ENCODE assay signal across 14 cellular contexts in genomic region chr1:207804746-207805468, GRCh38. TPM values are rescaled to one million over a fixed set of nuclear protein-coding genes. Genes with fewer than 3 reads are reported as not detected.
DNase-seq lines count a peak whose midpoint lies in the region; ATAC-seq and TF ChIP-seq lines count a peak whose summit lies in the region.
"Had no signal": no experiment of that assay in that cellular context is flagged by ENCODE, and none has a peak within 500 bp of the region (broad histone marks: within the 10 kb centered on the region; RNA-seq: fewer than 3 reads in every experiment).

No MANE protein-coding gene starts in this region.

- peaks cover 49% of the 10 kb centered on the region for H3K36me3 Mint-ChIP-seq in activated CD4-positive, alpha-beta T cell treated with anti-CD3 and anti-CD28 coated beads, Interleukin-2, amount 10 ng/mL, durations not matched to agents 24 days and 14 days (ENCODE audit: low read depth)
- peaks cover 19 to 43% of the 10 kb centered on the region in 2 donors for H3K36me3 Mint-ChIP-seq in naive B cell
- H3K36me3 Mint-ChIP-seq in activated naive CD8-positive, alpha-beta T cell treated with anti-CD3 and anti-CD28 coated beads for 36 hours: peaks cover 26% of the 10 kb centered on the region

- H3K27ac ChIP-seq in breast epithelium: peak overlapping the region; percentile 40 to 73
- H3K27ac ChIP-seq in temporal lobe (ENCODE audit: low read depth, low read length): peak overlapping the region; percentile 93
- H3K27ac ChIP-seq: VCaP had no signal

- no peak for TF ChIP-seq CTCF in breast epithelium (IDR thresholded peaks at IDR 0.05)

- ATAC-seq in naive B cell (ENCODE audit: low read depth in 2 of 2): no peak

- in situ Hi-C loops in ACHN (cut with HindIII; ENCODE audit: low pct_ligation_motif_present, low pct_unique_long_range_greater_than_20kb, low sequenced_read_pairs): no loop called here

- intact Hi-C loops in activated CD4-positive, alpha-beta T cell treated with anti-CD3 and anti-CD28 coated beads, Interleukin-2, amount 10 ng/mL, durations not matched to agents 24 days and 14 days (cut with micrococcal nuclease): no loop called here
- intact Hi-C loops in breast epithelium (cut with DNase I; ENCODE audit: low total_unique reads): no loop called here

- DNase-seq in activated CD4-positive, alpha-beta T cell treated with anti-CD3 and anti-CD28 coated beads, Interleukin-2, amount 10 ng/mL, durations not matched to agents 24 days and 14 days: peak; percentile 48
- DNase-seq in activated CD4-positive, alpha-beta T cell treated with anti-CD3 and anti-CD28 coated beads for 48 hours: no peak
- DNase-seq in breast epithelium (ENCODE audit: low spot score in 2 of 2) (no peak), naive B cell (no peak), NOMO-1 treated with dmso at 0.1 percent for 144 hours (lab: John Stamatoyannopoulos, UW; ENCODE audit: unreplicated experiment) (no peak), ACHN (no peak)
- no peak for DNase-seq in activated naive CD8-positive, alpha-beta T cell treated with anti-CD3 and anti-CD28 coated beads for 36 hours
- DNase-seq: activated effector memory CD4-positive, alpha-beta T cell treated with Interleukin-2 at 50 U/mL for 16 hours; DMS53; NCI-H146; stimulated activated CD4-positive, alpha-beta T cell treated with anti-CD3 and anti-CD28 coated beads, Interleukin-4, amount 100 ng/mL, for 4 hours; testis had no signal

- H3K4me1 Mint-ChIP-seq in activated CD4-positive, alpha-beta T cell treated with anti-CD3 and anti-CD28 coated beads, Interleukin-2, amount 10 ng/mL, durations not matched to agents 24 days and 14 days: peaks cover 30% of the 10 kb centered on the region
- H3K4me1 Mint-ChIP-seq in naive B cell: peaks cover 43 to 55% (median 50%) of the 10 kb centered on the region in 3 donors
- H3K4me1 Mint-ChIP-seq in activated naive CD8-positive, alpha-beta T cell treated with anti-CD3 and anti-CD28 coated beads for 36 hours: peaks cover 42% of the 10 kb centered on the region

- H3K27me3 Mint-ChIP-seq in activated CD4-positive, alpha-beta T cell treated with anti-CD3 and anti-CD28 coated beads, Interleukin-2, amount 10 ng/mL, durations not matched to agents 24 days and 14 days: no peaks in the 10 kb centered on the region
- no peaks in the 10 kb centered on the region for H3K27me3 Mint-ChIP-seq in naive B cell
- H3K27me3 Mint-ChIP-seq in activated naive CD8-positive, alpha-beta T cell treated with anti-CD3 and anti-CD28 coated beads for 36 hours: no peaks in the 10 kb centered on the region

- no peaks in the 10 kb centered on the region for H3K9me3 Mint-ChIP-seq in activated CD4-positive, alpha-beta T cell treated with anti-CD3 and anti-CD28 coated beads, Interleukin-2, amount 10 ng/mL, durations not matched to agents 24 days and 14 days
- peaks cover 0 to 2% (median 0%) of the 10 kb centered on the region in 7 donors for H3K9me3 Mint-ChIP-seq in naive B cell
- H3K9me3 Mint-ChIP-seq in activated naive CD8-positive, alpha-beta T cell treated with anti-CD3 and anti-CD28 coated beads for 36 hours: no peaks in the 10 kb centered on the region

- H3K36me3 ChIP-seq in breast epithelium: peaks cover 7% of the 10 kb centered on the region

- peaks cover 0 to 13% of the 10 kb centered on the region in 2 donors for H3K4me1 ChIP-seq in breast epithelium

- no peak overlapping the region for H3K4me3 Mint-ChIP-seq in activated CD4-positive, alpha-beta T cell treated with anti-CD3 and anti-CD28 coated beads, Interleukin-2, amount 10 ng/mL, durations not matched to agents 24 days and 14 days
- peak overlapping the region in 1 of 8 donors; percentile 50 for H3K4me3 Mint-ChIP-seq in naive B cell
- no peak overlapping the region for H3K4me3 Mint-ChIP-seq in activated naive CD8-positive, alpha-beta T cell treated with anti-CD3 and anti-CD28 coated beads for 36 hours

- no peak overlapping the region for H3K27ac Mint-ChIP-seq in activated CD4-positive, alpha-beta T cell treated with anti-CD3 and anti-CD28 coated beads, Interleukin-2, amount 10 ng/mL, durations not matched to agents 24 days and 14 days
- peak overlapping the region in 5 of 6 donors; percentile 24 to 88 (median 70) for H3K27ac Mint-ChIP-seq in naive B cell
- H3K27ac Mint-ChIP-seq in activated naive CD8-positive, alpha-beta T cell treated with anti-CD3 and anti-CD28 coated beads for 36 hours: no peak overlapping the region

- H3K27me3 ChIP-seq in breast epithelium: no peaks in the 10 kb centered on the region
- H3K27me3 ChIP-seq: testis had no signal

- TF ChIP-seq POLR2A in breast epithelium (IDR thresholded peaks at IDR 0.05): no peak

- no peak overlapping the region for H3K4me3 ChIP-seq in breast epithelium
- H3K4me3 ChIP-seq: testis had no signal

- H3K9me3 ChIP-seq in breast epithelium: no peaks in the 10 kb centered on the region
- H3K9me3 ChIP-seq: testis had no signal

RNA-seq across cellular contexts. Expression of gene CD46, which starts 53.1 kb away (rescaled TPM):
- 96.3 and 107 TPM in 2 replicates for total RNA-seq in activated CD4-positive, alpha-beta T cell treated with anti-CD3 and anti-CD28 coated beads, Interleukin-2, amount 10 ng/mL, durations not matched to agents 24 days and 14 days
- total RNA-seq in breast epithelium (100 to 1,000 TPM; 203 to 283 (median 204) TPM), temporal lobe (67.9 TPM)
- 100 to 1,000 TPM in 3 of 6 donors, 10 to 100 TPM in 3; 75.9 to 140 (median 98.2) TPM for polyA plus RNA-seq in naive B cell (ENCODE audit: low read depth in 6 of 6)
- 10 to 100 TPM; 75.0 to 80.2 TPM for total RNA-seq in activated naive CD8-positive, alpha-beta T cell treated with anti-CD3 and anti-CD28 coated beads for 36 hours

Comparison
In these comparisons a context has a peak if more than half of its experiments do, and no peak if none do; other contexts are left out.
1. H3K27ac Mint-ChIP-seq: peak in naive B cell (5 of 6); none in activated CD4-positive, alpha-beta T cell treated with anti-CD3 and anti-CD28 coated beads, Interleukin-2, amount 10 ng/mL, durations not matched to agents 24 days and 14 days (single experiment) and activated naive CD8-positive, alpha-beta T cell treated with anti-CD3 and anti-CD28 coated beads for 36 hours (single experiment).